8 cellular contexts compared by ENCODE assay signal in the genomic region with DNA sequence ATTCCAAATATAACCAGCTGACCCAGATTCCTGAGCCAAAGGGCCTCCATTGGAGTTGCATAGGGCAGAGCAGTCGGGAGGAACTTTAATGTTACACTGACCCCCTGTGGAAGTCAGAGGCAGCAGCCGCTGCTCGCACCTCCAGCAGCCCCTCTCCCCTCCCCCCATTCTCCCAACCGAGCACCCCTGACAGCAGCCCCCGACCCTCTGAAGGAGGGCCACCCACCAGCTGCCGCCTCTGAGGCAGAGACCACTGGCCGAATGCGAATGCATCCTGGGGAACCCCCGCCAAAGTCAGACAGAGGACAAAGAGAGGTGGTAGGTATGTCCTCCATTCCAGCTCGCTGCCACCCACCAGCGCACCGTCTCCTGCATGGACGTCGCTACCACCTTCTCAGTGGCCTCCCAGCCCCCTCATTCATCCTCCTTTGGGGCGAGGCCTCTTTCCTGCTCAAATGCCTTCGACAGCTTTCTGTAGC.
DNase-seq lines count a peak whose midpoint lies in the region; ATAC-seq and TF ChIP-seq lines count a peak whose summit lies in the region.

No MANE protein-coding gene starts in this region.

- peak; percentile 55 for DNase-seq in A673 (ENCODE audit: low spot score)
- no peak for DNase-seq in GM12864 (ENCODE audit: low read depth)
- peak; percentile 42 for DNase-seq in NAMALWA (ENCODE audit: low spot score)
- DNase-seq in activated CD4-positive, alpha-beta T cell treated with anti-CD3 and anti-CD28 coated beads, Interleukin-2, amount 50 U/mL, for 48 hours = peak; percentile 14 to 19
- DNase-seq in hepatic stellate cell (ENCODE audit: low spot score) = peak; percentile 69
- no peak for DNase-seq in spleen

- H3K36me3 ChIP-seq in A673 (ENCODE audit: insufficient read depth, low read length, poor library complexity, severe bottlenecking) (no peaks in the 10 kb centered on the region), spleen (no peaks in the 10 kb centered on the region)

- H3K27me3 ChIP-seq in A673 (replicated peaks; ENCODE audit: insufficient read depth, low read depth, low read length, poor library complexity) = no peaks in the 10 kb centered on the region
- H3K27me3 ChIP-seq in spleen (replicated peaks in 1 of 7) = peaks cover 0 to 10% (median 0%) of the 10 kb centered on the region in 7 donors

- H3K9me3 ChIP-seq in A673 (ENCODE audit: low read depth, low read length, poor library complexity, severe bottlenecking) (no peaks in the 10 kb centered on the region), spleen (no peaks in the 10 kb centered on the region)

- intact Hi-C loops in A673 (cut with micrococcal nuclease; ENCODE audit: unreplicated experiment) = loop anchor here (1.0 to 5.0 kb wide), 2 partner anchors 793 to 972 kb away; no protein-coding TSS in a partner anchor
- intact Hi-C loops in spleen (cut with DNase I; ENCODE audit: low total_unique reads) = loop anchor here (10.0 kb wide), 1 partner anchor 794 kb away; no protein-coding TSS in a partner anchor

- H3K4me3 ChIP-seq in A673 (ENCODE audit: low read depth, low read length, poor library complexity, severe bottlenecking) (no peak overlapping the region), GM12864 (ENCODE audit: low read depth, low read length) (no peak overlapping the region), spleen (no peak overlapping the region)

- H3K27ac ChIP-seq in A673 (ENCODE audit: low read depth, low read length, poor library complexity, severe bottlenecking) (no peak overlapping the region), spleen (no peak overlapping the region)

- CTCF ChIA-PET in A673 (lab: Charles Lee) = no interaction called here

- H3K4me1 ChIP-seq in A673 (ENCODE audit: insufficient read depth, low read length, poor library complexity, severe bottlenecking) (no peaks in the 10 kb centered on the region), spleen (peaks cover 0 to 6% (median 0%) of the 10 kb centered on the region in 6 donors)

- TF ChIP-seq CTCF in A673 (conservative IDR thresholded peaks at IDR 0.05; ENCODE audit: low read depth, low read length) (peak; percentile 78), GM12864 (IDR thresholded peaks at IDR 0.05; ENCODE audit: low read depth, low read length, missing control alignments) (peak; percentile 58), spleen (IDR thresholded peaks at IDR 0.05 in 8 of 11, conservative IDR thresholded peaks at IDR 0.05 in 3 of 11) (peak in 8 of 11 experiments; percentile 27 to 56 (median 43))

- BruUV-seq in A673 (replicated peaks; lab: Mats Ljungman, UMichigan) = no TSS peak

- no peak for TF ChIP-seq POLR2A in spleen (IDR thresholded peaks at IDR 0.05)

- POLR2A ChIA-PET in A673 (lab: Charles Lee; ENCODE audit: low non-redundant PET) = no interaction called here

- 22 to 29% (median 26%) methylated on average over 13 to 16 of the region's 16 CpGs for WGBS in spleen, 5 donors

- ATAC-seq in GM19397 (IDR thresholded peaks at IDR 0.05; ENCODE audit: unreplicated experiment) (no peak), GM21360 (IDR thresholded peaks at IDR 0.05; ENCODE audit: unreplicated experiment) (no peak)

Comparison
In these comparisons a context has a peak if more than half of its experiments do, and no peak if none do; other contexts are left out.
1. DNase-seq: peak in A673 (single experiment), NAMALWA (single experiment), activated CD4-positive, alpha-beta T cell treated with anti-CD3 and anti-CD28 coated beads, Interleukin-2, amount 50 U/mL, for 48 hours (2 of 2) and hepatic stellate cell (single experiment); none in GM12864 (single experiment) and spleen (single experiment).
2. Peak in every context shown above with its lines, with median percentiles within 50 percentile points of each other: CTCF ChIP-seq.